13 cellular contexts compared by ENCODE assay signal in genomic region chr12:105459760-105460325, GRCh38.
"Had no signal": no experiment of that assay in that cellular context is flagged by ENCODE, and none has a peak within 500 bp of the region (broad histone marks: within the 10 kb centered on the region; RNA-seq: fewer than 3 reads in every experiment).

No MANE protein-coding gene starts in this region.

- DNase-seq: activated B cell treated with CpG ODN at 0.5 μM for 24 hours; activated CD4-positive, alpha-beta T cell treated with anti-CD3 and anti-CD28 coated beads, Interleukin-2, amount 10 ng/mL, durations not matched to agents 7 days and 5 days; activated CD8-positive, alpha-beta memory T cell treated with anti-CD3 and anti-CD28 coated beads for 24 hours; activated naive CD8-positive, alpha-beta T cell treated with anti-CD3 and anti-CD28 coated beads for 36 hours; amygdala; effector memory CD4-positive, alpha-beta T cell; immature natural killer cell; naive B cell; posterior cingulate gyrus; retina; small intestine; SW 1271 had no signal

- H3K36me3 ChIP-seq: thoracic aorta had no signal

- H3K4me3 ChIP-seq: thoracic aorta had no signal

- H3K9me3 ChIP-seq: thoracic aorta had no signal
